Comparison of ENCODE assay signal across 8 cellular contexts in the genomic region with DNA sequence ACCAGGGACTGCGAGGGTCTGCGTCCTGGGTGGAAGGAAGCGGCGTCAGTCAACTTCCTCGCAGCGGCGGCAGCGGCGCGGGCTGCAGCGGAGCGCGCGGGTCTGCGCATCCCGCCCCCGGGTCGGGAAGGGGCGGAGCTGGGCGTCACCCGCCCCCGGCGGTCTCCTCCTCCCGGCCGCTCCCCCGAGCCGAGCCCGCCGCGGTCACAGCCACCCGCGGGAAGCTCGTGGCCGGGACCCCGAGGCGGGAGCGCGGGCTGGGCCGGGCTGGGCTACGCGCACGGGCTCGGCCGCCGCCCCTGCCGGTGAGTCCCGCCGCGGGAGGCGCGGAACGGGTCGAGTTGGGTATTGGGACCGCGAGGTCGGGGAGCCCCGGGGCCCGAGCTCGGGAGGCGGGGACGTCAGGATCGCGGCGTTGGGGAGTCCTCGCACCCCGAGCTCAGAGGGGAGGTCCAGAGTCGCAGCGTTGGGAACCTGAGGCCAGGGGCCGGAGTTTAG. TPM values are rescaled to one million over a fixed set of nuclear protein-coding genes. Genes with fewer than 3 reads are reported as not detected.
DNase-seq lines count a peak whose midpoint lies in the region; ATAC-seq and TF ChIP-seq lines count a peak whose summit lies in the region.

TSS of gene PAQR8 (plus strand) at position 207 of the 498 bp plus-strand sequence. CDS start 41,063 bp downstream, outside the sequence.

- DNase-seq in DMS79 treated with DMSO at 0.1 percent for 48 hours (lab: John Stamatoyannopoulos, UW) (peak; percentile 56), KG1 (lab: John Stamatoyannopoulos, UW) (peak; percentile 64), SK-N-MC (ENCODE audit: low read depth, low spot score) (no peak), Right ventricle myocardium inferior (ENCODE audit: missing footprints) (peak; percentile 90), ovary (peak; percentile 77 to 87 (median 83)), thoracic aorta (ENCODE audit: low spot score) (peak; percentile 4)
- peak; percentile 84 for DNase-seq in activated naive CD4-positive, alpha-beta T cell treated with anti-CD3 and anti-CD28 coated beads, Interleukin-2, amount 10 ng/mL, durations not matched to agents 7 days and 5 days

- CTCF ChIA-PET in activated naive CD4-positive, alpha-beta T cell treated with anti-CD3 and anti-CD28 coated beads, Interleukin-2, amount 10 ng/mL, durations not matched to agents 7 days and 5 days (lab: Charles Lee) = interaction anchor here (0.6 to 3.1 kb wide), 15 partner anchors 9 to 1124 kb away, joined by 3 to 42 read pairs (median 7); partner anchors contain the start of gene MCM3

- H3K9me3 Mint-ChIP-seq in activated naive CD4-positive, alpha-beta T cell treated with anti-CD3 and anti-CD28 coated beads, Interleukin-2, amount 10 ng/mL, durations not matched to agents 7 days and 5 days = no peaks in the 10 kb centered on the region

- H3K4me3 ChIP-seq in SK-N-MC = peak within 1 kb of the TSS; percentile 92
- H3K4me3 ChIP-seq in ovary = peak within 1 kb of the TSS; percentile 80
- H3K4me3 ChIP-seq in thoracic aorta = peak within 1 kb of the TSS; percentile 90

- TF ChIP-seq EP300 in ovary (IDR thresholded peaks at IDR 0.05) = no peak

- H3K27ac ChIP-seq in SK-N-MC (no peak within 1 kb of the TSS), ovary (peak within 1 kb of the TSS; percentile 81 to 92), thoracic aorta (peak within 1 kb of the TSS in 1 of 2 donors; percentile 29)

- H3K9ac ChIP-seq in SK-N-MC (ENCODE audit: insufficient read length) = peak within 1 kb of the TSS; percentile 71

- TF ChIP-seq CTCF in ovary (IDR thresholded peaks at IDR 0.05) (no peak), thoracic aorta (IDR thresholded peaks at IDR 0.05) (no peak)

- TF ChIP-seq POLR2A in ovary (IDR thresholded peaks at IDR 0.05) = peak; percentile 80

- H3K27me3 Mint-ChIP-seq in activated naive CD4-positive, alpha-beta T cell treated with anti-CD3 and anti-CD28 coated beads, Interleukin-2, amount 10 ng/mL, durations not matched to agents 7 days and 5 days = peaks cover 7% of the 10 kb centered on the region

- peak; percentile 81 for ATAC-seq in GM21619 (IDR thresholded peaks at IDR 0.05; ENCODE audit: unreplicated experiment)
- ATAC-seq in Right ventricle myocardium inferior = peak; percentile 98
- peak; percentile 62 for ATAC-seq in thoracic aorta (ENCODE audit: insufficient number of reproducible peaks, low FRiP score, low read depth)

- peak within 1 kb of the TSS; percentile 88 for H3K4me3 Mint-ChIP-seq in activated naive CD4-positive, alpha-beta T cell treated with anti-CD3 and anti-CD28 coated beads, Interleukin-2, amount 10 ng/mL, durations not matched to agents 7 days and 5 days

- H3K4me1 ChIP-seq in ovary (ENCODE audit: insufficient read depth) (peaks cover 17% of the 10 kb centered on the region), thoracic aorta (ENCODE audit: control insufficient read depth in 1 of 2, low read depth in 2 of 2) (peaks cover 2 to 17% of the 10 kb centered on the region in 2 donors)

- WGBS in ovary, 3 donors = 0% methylated on average over 28 to 69 of the region's 69 CpGs

- H3K27me3 ChIP-seq in ovary (no peaks in the 10 kb centered on the region), thoracic aorta (replicated peaks; ENCODE audit: insufficient read depth) (no peaks in the 10 kb centered on the region)

- H3K9me3 ChIP-seq in SK-N-MC (ENCODE audit: low read depth, low read length) (no peaks in the 10 kb centered on the region), ovary (no peaks in the 10 kb centered on the region), thoracic aorta (no peaks in the 10 kb centered on the region)

- H3K36me3 Mint-ChIP-seq in activated naive CD4-positive, alpha-beta T cell treated with anti-CD3 and anti-CD28 coated beads, Interleukin-2, amount 10 ng/mL, durations not matched to agents 7 days and 5 days = peaks cover 19% of the 10 kb centered on the region

- peak within 1 kb of the TSS; percentile 86 for H3K27ac Mint-ChIP-seq in activated naive CD4-positive, alpha-beta T cell treated with anti-CD3 and anti-CD28 coated beads, Interleukin-2, amount 10 ng/mL, durations not matched to agents 7 days and 5 days

- H3K4me1 Mint-ChIP-seq in activated naive CD4-positive, alpha-beta T cell treated with anti-CD3 and anti-CD28 coated beads, Interleukin-2, amount 10 ng/mL, durations not matched to agents 7 days and 5 days = peaks cover 42% of the 10 kb centered on the region

- intact Hi-C loops in Right ventricle myocardium inferior (cut with DNase I) = loop anchor here (5.0 kb wide), 2 partner anchors 35 to 75 kb away; no protein-coding TSS in a partner anchor
- intact Hi-C loops in ovary (cut with DNase I) = no loop called here

- H3K36me3 ChIP-seq in SK-N-MC (ENCODE audit: insufficient read depth, low read length) (no peaks in the 10 kb centered on the region), ovary (no peaks in the 10 kb centered on the region), thoracic aorta (no peaks in the 10 kb centered on the region)

RNA-seq across cellular contexts. Expression of gene PAQR8, which starts in this region (rescaled TPM):
- total RNA-seq in Right ventricle myocardium inferior (1.9 TPM), ovary (10 to 100 TPM; 13.2 to 33.6 (median 24.0) TPM), thoracic aorta (1 to 10 TPM; 4.1 to 7.3 TPM)
- polyA plus RNA-seq in ovary = 10 to 100 TPM; 15.2 to 24.1 TPM
